In the genomic region with DNA sequence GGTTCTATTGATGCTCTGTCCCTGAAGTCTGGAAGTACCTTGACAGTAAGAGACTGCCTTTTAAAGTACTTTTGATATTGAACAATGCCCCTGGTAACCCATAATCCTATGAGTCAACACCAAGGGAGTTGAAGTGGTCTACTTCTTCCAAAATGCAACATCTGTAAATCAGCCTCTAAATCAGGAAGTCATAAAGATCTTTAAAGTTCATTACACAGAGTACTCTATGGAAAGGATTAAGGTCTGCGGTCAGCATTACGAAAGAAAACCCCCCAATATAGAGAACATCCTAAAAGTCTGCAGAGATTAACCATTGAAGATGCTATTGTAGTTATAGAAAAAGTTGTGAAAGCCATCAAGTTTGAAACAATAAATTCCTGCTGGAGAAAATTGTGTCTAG, we compare ENCODE assay signal across 25 cellular contexts.
"Had no signal": no experiment of that assay in that cellular context is flagged by ENCODE, and none has a peak within 500 bp of the region (broad histone marks: within the 10 kb centered on the region; RNA-seq: fewer than 3 reads in every experiment).

No MANE protein-coding gene starts in this region.

- H3K36me3 ChIP-seq: brain microvascular endothelial cell, cardiac muscle cell had no signal

- H3K4me2 ChIP-seq: PC-9 had no signal

- ATAC-seq: activated T-cell treated with anti-CD3 and anti-CD28 coated beads, Interleukin-2, amount 50 U/mL, for 4 hours; activated T-helper 17 cell treated with anti-CD3 and anti-CD28 coated beads, Interleukin-2, amount 50 U/mL, for 72 hours; T-cell had no signal

- H3K27me3 ChIP-seq: brain microvascular endothelial cell, cardiac muscle cell had no signal

- H3K27ac ChIP-seq: brain microvascular endothelial cell, cardiac muscle cell, PC-9, SK-N-MC, VCaP had no signal

- H2AFZ ChIP-seq: PC-9 had no signal

- H3K4me3 ChIP-seq: cardiac muscle cell, PC-9, SK-N-MC had no signal

- DNase-seq: activated CD4-positive, alpha-beta memory T cell treated with anti-CD3 and anti-CD28 coated beads for 36 hours; activated CD4-positive, alpha-beta T cell treated with anti-CD3 and anti-CD28 coated beads, Interleukin-2, amount 10 ng/mL, durations not matched to agents 7 days and 5 days; activated CD4-positive, CD25-positive, alpha-beta regulatory T cell; activated CD8-positive, alpha-beta memory T cell treated with anti-CD3 and anti-CD28 coated beads for 24 hours; activated gamma-delta T cell; activated naive CD4-positive, alpha-beta T cell treated with anti-CD3 and anti-CD28 coated beads for 36 hours; activated T-cell treated with anti-CD3 and anti-CD28 coated beads, Interleukin-2, amount 50 U/mL, for 4 hours; amygdala; brain microvascular endothelial cell; MM.1S; NCI-H1105 treated with DMSO at 0.1 percent for 48 hours; NCI-H1436 treated with DMSO at 0.1 percent for 48 hours; NCI-H187 treated with DMSO at 0.1 percent for 48 hours; NCI-H2081 treated with DMSO at 0.1 percent for 48 hours; NCI-H446; NCI-H524; PC-9; SHP77 treated with DMSO at 0.1 percent for 48 hours; T-cell; T-helper 2 cell; T1000 had no signal
